ENCODE assay signal across 11 cellular contexts in the genomic region with DNA sequence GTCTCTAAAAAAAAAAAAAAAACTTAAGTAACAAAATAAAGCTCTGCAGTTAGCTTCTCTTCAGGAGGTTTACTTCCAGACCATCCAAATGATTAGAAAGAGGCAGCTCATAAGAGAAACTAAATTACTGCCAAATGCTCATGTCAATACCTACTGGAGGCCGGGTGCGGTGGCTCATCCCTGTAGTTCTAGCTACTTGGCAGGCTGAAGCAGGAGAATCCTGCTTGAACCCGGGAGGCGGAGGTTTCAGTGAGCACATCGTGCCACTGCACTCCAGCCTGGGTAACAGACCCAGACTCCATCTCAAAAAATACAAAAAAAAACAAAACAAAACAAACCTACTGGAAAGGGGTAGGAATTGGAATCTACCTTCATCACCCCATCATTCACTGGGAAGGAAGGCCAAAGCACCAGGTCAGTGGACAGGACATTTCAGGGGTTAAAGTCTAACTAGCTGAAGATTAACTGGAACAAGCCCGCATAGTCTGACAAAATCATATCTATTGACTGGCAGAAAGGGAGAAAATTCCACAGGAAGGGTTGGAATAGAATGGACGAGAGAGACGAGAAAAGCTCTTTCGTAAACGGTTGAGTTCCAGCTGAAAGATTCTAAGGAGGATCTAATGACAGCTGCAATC. TPM values are rescaled to one million over a fixed set of nuclear protein-coding genes. Genes with fewer than 3 reads are reported as not detected.
A peak's percentile ranks its signal among the peaks of the same experiment; 100 is the strongest.
DNase-seq lines count a peak whose midpoint lies in the region; ATAC-seq lines count a peak whose summit lies in the region.
"Had no signal": no experiment of that assay in that cellular context is flagged by ENCODE, and none has a peak within 500 bp of the region (broad histone marks: within the 10 kb centered on the region; RNA-seq: fewer than 3 reads in every experiment).

No MANE protein-coding gene starts in this region.

- H3K9ac ChIP-seq in adipocyte (ENCODE audit: low read length) (peak overlapping the region; percentile 91), subcutaneous abdominal adipose tissue (ENCODE audit: low read length in 5 of 5) (peak overlapping the region; percentile 75 to 97 (median 91))

- peaks cover 57% of the 10 kb centered on the region for H3K36me3 Mint-ChIP-seq in activated T-cell treated with anti-CD3 and anti-CD28 coated beads, Interleukin-2, amount 50 U/mL, for 24 hours (ENCODE audit: low read depth)

- H3K9me3 ChIP-seq in adipocyte (ENCODE audit: control insufficient read depth, low read length) (no peaks in the 10 kb centered on the region), subcutaneous abdominal adipose tissue (ENCODE audit: control insufficient read depth in 5 of 5, low read length in 5 of 5) (no peaks in the 10 kb centered on the region)

- H3K4me1 ChIP-seq in adipocyte (ENCODE audit: control insufficient read depth, insufficient read depth, low read length) (peaks cover 12% of the 10 kb centered on the region), subcutaneous abdominal adipose tissue (ENCODE audit: control insufficient read depth in 5 of 5, insufficient read depth in 5 of 5, low read length in 5 of 5) (peaks cover 3 to 20% (median 17%) of the 10 kb centered on the region in 5 donors)

- H3K4me3 ChIP-seq in adipocyte (ENCODE audit: low read length) (peak overlapping the region; percentile 99), subcutaneous abdominal adipose tissue (ENCODE audit: low read depth in 1 of 5, low read length in 5 of 5) (peak overlapping the region; percentile 92 to 99 (median 96))

- H3K27me3 Mint-ChIP-seq in activated T-cell treated with anti-CD3 and anti-CD28 coated beads, Interleukin-2, amount 50 U/mL, for 24 hours, result no peaks in the 10 kb centered on the region

- H3K36me3 ChIP-seq in adipocyte (ENCODE audit: control insufficient read depth, insufficient read depth, low read length, severe bottlenecking), result no peaks in the 10 kb centered on the region
- H3K36me3 ChIP-seq in subcutaneous abdominal adipose tissue (ENCODE audit: control insufficient read depth in 5 of 5, insufficient read depth in 5 of 5, low read length in 5 of 5), result no peaks in the 10 kb centered on the region

- peaks cover 30% of the 10 kb centered on the region for H3K4me1 Mint-ChIP-seq in activated T-cell treated with anti-CD3 and anti-CD28 coated beads, Interleukin-2, amount 50 U/mL, for 24 hours (ENCODE audit: low read depth)

- peak overlapping the region; percentile 92 for H3K4me3 Mint-ChIP-seq in activated T-cell treated with anti-CD3 and anti-CD28 coated beads, Interleukin-2, amount 50 U/mL, for 24 hours

- peaks cover 21% of the 10 kb centered on the region for H3K9me3 Mint-ChIP-seq in activated T-cell treated with anti-CD3 and anti-CD28 coated beads, Interleukin-2, amount 50 U/mL, for 24 hours

- no peaks in the 10 kb centered on the region for H3K27me3 ChIP-seq in adipocyte (replicated peaks; ENCODE audit: control insufficient read depth, insufficient read depth, low read length)
- no peaks in the 10 kb centered on the region for H3K27me3 ChIP-seq in subcutaneous abdominal adipose tissue (ENCODE audit: control insufficient read depth in 5 of 5, insufficient read depth in 4 of 5, low read length in 5 of 5)

- H3K27ac Mint-ChIP-seq in activated T-cell treated with anti-CD3 and anti-CD28 coated beads, Interleukin-2, amount 50 U/mL, for 24 hours, result peak overlapping the region; percentile 7

- DNase-seq in activated T-cell treated with anti-CD3 and anti-CD28 coated beads, Interleukin-2, amount 50 U/mL, for 24 hours, result no peak
- DNase-seq in activated T-cell treated with anti-CD3 and anti-CD28 coated beads for 4 hours, result no peak
- peak; percentile 9 for DNase-seq in adipocyte (ENCODE audit: low read depth)
- peak; percentile 28 for DNase-seq in left kidney (ENCODE audit: low read depth, low spot score)
- DNase-seq in mesenteric fat pad (ENCODE audit: low spot score), result no peak
- no peak for DNase-seq in stimulated activated CD4-positive, alpha-beta T cell treated with anti-CD3 and anti-CD28 coated beads, Interleukin-2, amount 100 ng/mL, for 24 hours
- DNase-seq: COR-L47; NCI-H2081; stimulated activated CD4-positive, alpha-beta T cell treated with anti-CD3 and anti-CD28 coated beads, Interleukin-12 subunit alpha, Interleukin-12 subunit beta, amount 100 ng/mL, for 4 hours had no signal

- no peak for ATAC-seq in HG03571 (IDR thresholded peaks at IDR 0.05; ENCODE audit: unreplicated experiment)

- peak overlapping the region; percentile 81 for H3K27ac ChIP-seq in subcutaneous abdominal adipose tissue (ENCODE audit: low read depth, low read length)

RNA-seq across cellular contexts. Expression of a gene that starts 1.3 kb away (rescaled TPM):
- total RNA-seq in mesenteric fat pad, result 3.4 TPM

RNA-seq across cellular contexts. Expression of a gene that starts 40.8 kb away (rescaled TPM):
- 3.1 TPM for total RNA-seq in mesenteric fat pad

Comparison
In these comparisons a context has a peak if more than half of its experiments do, and no peak if none do; other contexts are left out.
1. DNase-seq: peak in adipocyte (single experiment) and left kidney (single experiment); none in activated T-cell treated with anti-CD3 and anti-CD28 coated beads, Interleukin-2, amount 50 U/mL, for 24 hours (single experiment), activated T-cell treated with anti-CD3 and anti-CD28 coated beads for 4 hours (single experiment), mesenteric fat pad (single experiment) and stimulated activated CD4-positive, alpha-beta T cell treated with anti-CD3 and anti-CD28 coated beads, Interleukin-2, amount 100 ng/mL, for 24 hours (0 of 2).